Comparison of ENCODE assay signal across 9 cellular contexts in the genomic region with DNA sequence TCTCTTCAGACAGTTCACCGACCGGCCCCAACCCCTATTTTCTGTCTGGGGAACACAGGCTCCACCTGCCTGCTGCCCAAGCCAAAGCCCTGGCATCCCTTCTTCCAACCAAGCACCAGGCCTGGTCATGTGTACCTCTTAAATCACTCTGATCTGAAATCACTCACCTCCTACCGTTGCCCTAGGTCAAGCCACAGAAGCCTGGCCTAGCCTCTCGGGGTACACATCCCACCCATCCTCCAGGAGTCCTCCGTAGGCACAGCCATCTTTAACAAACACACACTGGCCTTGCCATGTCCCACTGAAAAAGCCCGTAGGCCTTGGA.
DNase-seq lines count a peak whose midpoint lies in the region; ATAC-seq, FAIRE-seq and TF ChIP-seq lines count a peak whose summit lies in the region.
"Had no signal": no experiment of that assay in that cellular context is flagged by ENCODE, and none has a peak within 500 bp of the region (broad histone marks: within the 10 kb centered on the region; RNA-seq: fewer than 3 reads in every experiment).

No MANE protein-coding gene starts in this region.

- DNase-seq in endothelial cell of umbilical vein (ENCODE audit: low read depth, low spot score) (no peak), prostate gland (ENCODE audit: low spot score) (peak; percentile 13), dermis blood vessel endothelial cell (no peak)
- no peak for DNase-seq in activated T-cell treated with anti-CD3 and anti-CD28 coated beads, Interleukin-2, amount 50 U/mL, for 4 hours
- no peak for DNase-seq in stimulated activated naive CD4-positive, alpha-beta T cell (lab: John Stamatoyannopoulos, UW)

- FAIRE-seq in endothelial cell of umbilical vein (lab: Jason Lieb, UNC), result no peak

- H3K9me3 Mint-ChIP-seq in activated T-cell treated with anti-CD3 and anti-CD28 coated beads, Interleukin-2, amount 50 U/mL, for 4 hours, result no peaks in the 10 kb centered on the region
- H3K9me3 Mint-ChIP-seq: activated B cell treated with CpG ODN at 0.5 μM for 24 hours had no signal

- 58% methylated on average over 6 of the region's 6 CpGs for WGBS in prostate gland

- H3K4me3 ChIP-seq in KMS-11 (IDR thresholded peaks at IDR 0.05; ENCODE audit: insufficient read depth, low read depth, low read length) (no peak overlapping the region), endothelial cell of umbilical vein (replicated peaks in 1 of 3; ENCODE audit: insufficient read depth in 1 of 3, low read depth in 1 of 3, low read length in 3 of 3) (no peak overlapping the region), prostate gland (no peak overlapping the region)

- CTCF ChIA-PET in endothelial cell of umbilical vein (lab: Charles Lee), result interaction anchor here (0.8 to 2.1 kb wide), 19 partner anchors 9 to 148 kb away, joined by 3 to 22 read pairs (median 6); no protein-coding TSS in a partner anchor

- TF ChIP-seq CTCF in KMS-11 (conservative IDR thresholded peaks at IDR 0.05; ENCODE audit: low read depth, low read length) (0 out of 2 replicates have a peak, but pooled peaks have one; percentile 19), endothelial cell of umbilical vein (IDR thresholded peaks at IDR 0.05; ENCODE audit: extremely low read depth in 1 of 2, insufficient read depth in 1 of 2, low read depth in 1 of 2, low read length in 2 of 2) (no peak), prostate gland (IDR thresholded peaks at IDR 0.05) (no peak)

- H3K4me1 ChIP-seq in KMS-11 (ENCODE audit: low read depth, poor library complexity, severe bottlenecking) (peaks cover 28% of the 10 kb centered on the region), endothelial cell of umbilical vein (ENCODE audit: control insufficient read depth, extremely low read depth, insufficient read depth, low read length) (peaks cover 40% of the 10 kb centered on the region), prostate gland (replicated peaks) (peaks cover 23% of the 10 kb centered on the region)

- BruUV-seq in endothelial cell of umbilical vein (replicated peaks; lab: Mats Ljungman, UMichigan), result no TSS peak

- H3K27ac ChIP-seq in KMS-11, result peak overlapping the region; percentile 71
- peak overlapping the region; percentile 71 for H3K27ac ChIP-seq in endothelial cell of umbilical vein (ENCODE audit: insufficient read depth, low read depth, low read length)
- H3K27ac ChIP-seq in prostate gland, result peak overlapping the region; percentile 78 to 84

- no peaks in the 10 kb centered on the region for H3K9me1 ChIP-seq in endothelial cell of umbilical vein (replicated peaks; ENCODE audit: control insufficient read depth, extremely low read depth, insufficient read depth, low read length)

- peaks cover 30% of the 10 kb centered on the region for H3K4me1 Mint-ChIP-seq in activated T-cell treated with anti-CD3 and anti-CD28 coated beads, Interleukin-2, amount 50 U/mL, for 4 hours (ENCODE audit: low read depth)

- intact Hi-C loops in endothelial cell of umbilical vein (cut with micrococcal nuclease) (loop anchor here (1.0 kb wide), 4 partner anchors 10 to 107 kb away; partner anchors contain the start of gene IRF2BPL), prostate gland (cut with DNase I) (no loop called here)

- dilution Hi-C loops in endothelial cell of umbilical vein (cut with MboI; ENCODE audit: extremely low pct_ligation_motif_present, low sequenced_read_pairs), result no loop called here

- no peaks in the 10 kb centered on the region for H3K36me3 Mint-ChIP-seq in activated T-cell treated with anti-CD3 and anti-CD28 coated beads, Interleukin-2, amount 50 U/mL, for 4 hours (ENCODE audit: insufficient read depth)

- no peak overlapping the region; the same call in 1 of the 2 replicates for H3K9ac ChIP-seq in KMS-11
- peak overlapping the region; percentile 60 for H3K9ac ChIP-seq in endothelial cell of umbilical vein (replicated peaks; ENCODE audit: extremely low read depth, insufficient read depth, low read length)

- TF ChIP-seq POLR2A in endothelial cell of umbilical vein (IDR thresholded peaks at IDR 0.05; ENCODE audit: low read depth, low read length) (no peak), prostate gland (IDR thresholded peaks at IDR 0.05) (no peak)

- no peaks in the 10 kb centered on the region for H4K20me1 ChIP-seq in KMS-11 (ENCODE audit: insufficient read depth)
- H4K20me1 ChIP-seq in endothelial cell of umbilical vein (replicated peaks; ENCODE audit: control insufficient read depth, extremely low read depth, insufficient read depth, low read length), result no peaks in the 10 kb centered on the region

- H3K79me2 ChIP-seq in KMS-11 (ENCODE audit: insufficient read depth, low read depth) (no peaks in the 10 kb centered on the region), endothelial cell of umbilical vein (ENCODE audit: control insufficient read depth, insufficient read depth, low read length) (no peaks in the 10 kb centered on the region)

- no peaks in the 10 kb centered on the region for H3K27me3 ChIP-seq in KMS-11 (ENCODE audit: insufficient read depth, low read depth)
- no peaks in the 10 kb centered on the region for H3K27me3 ChIP-seq in endothelial cell of umbilical vein (ENCODE audit: control insufficient read depth in 2 of 2, insufficient read depth in 2 of 2, low read length in 2 of 2)
- no peaks in the 10 kb centered on the region for H3K27me3 ChIP-seq in prostate gland (replicated peaks; ENCODE audit: insufficient read depth)

- no peak overlapping the region for H3K4me3 Mint-ChIP-seq in activated T-cell treated with anti-CD3 and anti-CD28 coated beads, Interleukin-2, amount 50 U/mL, for 4 hours

- H3K27me3 Mint-ChIP-seq in activated T-cell treated with anti-CD3 and anti-CD28 coated beads, Interleukin-2, amount 50 U/mL, for 4 hours (ENCODE audit: low read depth), result no peaks in the 10 kb centered on the region
- H3K27me3 Mint-ChIP-seq: activated B cell treated with CpG ODN at 0.5 μM for 24 hours had no signal

- H3K36me3 ChIP-seq in KMS-11 (ENCODE audit: insufficient read depth) (no peaks in the 10 kb centered on the region), endothelial cell of umbilical vein (ENCODE audit: control insufficient read depth in 2 of 2, extremely low read depth in 1 of 2, insufficient read depth in 2 of 2, low read length in 2 of 2) (no peaks in the 10 kb centered on the region), prostate gland (no peaks in the 10 kb centered on the region)

- POLR2A ChIA-PET in endothelial cell of umbilical vein (lab: Charles Lee), result interaction anchor here (0.7 kb wide), 1 partner anchor 27 kb away, joined by 3 read pairs; no protein-coding TSS in a partner anchor

- H3K4me2 ChIP-seq in KMS-11 (peak overlapping the region; percentile 80), endothelial cell of umbilical vein (ENCODE audit: insufficient read depth, low read length) (peak overlapping the region; percentile 5)

- ATAC-seq in GM18870 (IDR thresholded peaks at IDR 0.05; ENCODE audit: unreplicated experiment), result peak; percentile 4
- no peak for ATAC-seq in HG03108 (IDR thresholded peaks at IDR 0.05; ENCODE audit: unreplicated experiment)
- ATAC-seq in activated T-cell treated with anti-CD3 and anti-CD28 coated beads, Interleukin-2, amount 50 U/mL, for 4 hours, result no peak

- H2AFZ ChIP-seq in KMS-11 (ENCODE audit: low read depth) (peak overlapping the region; percentile 49), endothelial cell of umbilical vein (ENCODE audit: low read depth, low read length) (peak overlapping the region; percentile 76)

- no peaks in the 10 kb centered on the region for H3K9me3 ChIP-seq in endothelial cell of umbilical vein (replicated peaks; ENCODE audit: control insufficient read depth, insufficient read depth, low read length)
- no peaks in the 10 kb centered on the region for H3K9me3 ChIP-seq in prostate gland

TF ChIP-seq in endothelial cell of umbilical vein, 7 proteins besides CTCF, POLR2A, EP300 and RAD21:
- no peak for TF ChIP-seq GATA2 (IDR thresholded peaks at IDR 0.05; ENCODE audit: insufficient read depth, insufficient read length, low read depth, low read length)
TF ChIP-seq in endothelial cell of umbilical vein: peak in this region for 0.
